1 cellular context compared by ENCODE assay signal in genomic region chrX:54439967-54440871, GRCh38.
TF ChIP-seq lines count a peak whose summit lies in the region.

TSR2 (plus strand) TSS chrX:54440404; CDS start chrX:54440422, 18 bp downstream.

TF ChIP-seq in HepG2, 621 proteins besides CTCF, POLR2A, EP300 and RAD21 (continued from another document and continues in another):
- TF ChIP-seq ZHX1 (CRISPR knock-in tag; IDR thresholded peaks at IDR 0.05; ENCODE audit: low read depth): no peak
- TF ChIP-seq HES4 (CRISPR knock-in tag; IDR thresholded peaks at IDR 0.05; ENCODE audit: borderline replicate concordance): no peak
- no peak for TF ChIP-seq ZNF18 (CRISPR knock-in tag; IDR thresholded peaks at IDR 0.05; ENCODE audit: insufficient replicate concordance)
- TF ChIP-seq NRL (CRISPR knock-in tag; IDR thresholded peaks at IDR 0.05; ENCODE audit: borderline replicate concordance): no peak
- TF ChIP-seq ELF4 (CRISPR knock-in tag; IDR thresholded peaks at IDR 0.05; ENCODE audit: borderline replicate concordance): no peak
- TF ChIP-seq ZFP36 (IDR thresholded peaks at IDR 0.05; ENCODE audit: borderline replicate concordance, low read depth, low read length, partially characterized antibody): no peak
- 0 out of 2 replicates have a peak, but pooled peaks have one; percentile 41 for TF ChIP-seq TMF1 (CRISPR knock-in tag; IDR thresholded peaks at IDR 0.05; ENCODE audit: low read depth)
- TF ChIP-seq MAFK (conservative IDR thresholded peaks at IDR 0.05 in 1 of 2, IDR thresholded peaks at IDR 0.05 in 1 of 2; ENCODE audit: low read length in 2 of 2): peak; percentile 16 to 47; a peak in 1 of 4 replicates
- TF ChIP-seq MXD4 (CRISPR knock-in tag; IDR thresholded peaks at IDR 0.05): peak; percentile 30; the same call in 1 of the 2 replicates
- no peak for TF ChIP-seq RBM39 (IDR thresholded peaks at IDR 0.05; ENCODE audit: low read depth, low read length, poor library complexity, severe bottlenecking)
- no peak for TF ChIP-seq STAT6 (CRISPR knock-in tag; IDR thresholded peaks at IDR 0.05; ENCODE audit: borderline replicate concordance)
- TF ChIP-seq ZNF605 (CRISPR knock-in tag; IDR thresholded peaks at IDR 0.05): no peak
- TF ChIP-seq TOPORS (CRISPR knock-in tag; IDR thresholded peaks at IDR 0.05): no peak
- TF ChIP-seq JUNB (CRISPR knock-in tag; IDR thresholded peaks at IDR 0.05; ENCODE audit: borderline replicate concordance): no peak
- peak; percentile 72 for TF ChIP-seq POLR2G (IDR thresholded peaks at IDR 0.05; ENCODE audit: low read depth, low read length)
- no peak for TF ChIP-seq ZBTB40 (IDR thresholded peaks at IDR 0.05)
- TF ChIP-seq ZBTB40 (CRISPR knock-in tag; IDR thresholded peaks at IDR 0.05): peak; percentile 33; the same call in 1 of the 2 replicates
- TF ChIP-seq MAFG (CRISPR knock-in tag; IDR thresholded peaks at IDR 0.05): no peak
- TF ChIP-seq E2F1 (CRISPR knock-in tag; IDR thresholded peaks at IDR 0.05): no peak
- TF ChIP-seq ZNF597 (CRISPR knock-in tag; IDR thresholded peaks at IDR 0.05): no peak
- TF ChIP-seq STAT5B (CRISPR knock-in tag; IDR thresholded peaks at IDR 0.05): no peak
- no peak; the same call in 1 of the 2 replicates for TF ChIP-seq GABPA (IDR thresholded peaks at IDR 0.05; ENCODE audit: low read depth, low read length)
- TF ChIP-seq GABPA (CRISPR knock-in tag; IDR thresholded peaks at IDR 0.05; ENCODE audit: low read depth): peak; percentile 69
- no peak for TF ChIP-seq SETDB1 (CRISPR knock-in tag; IDR thresholded peaks at IDR 0.05; ENCODE audit: borderline replicate concordance)
- TF ChIP-seq SNAPC4 (CRISPR knock-in tag; IDR thresholded peaks at IDR 0.05): no peak
- TF ChIP-seq SIN3B (IDR thresholded peaks at IDR 0.05; ENCODE audit: low read length): peak; percentile 91
- peak; percentile 11; the same call in 1 of the 2 replicates for TF ChIP-seq SOX5 (CRISPR knock-in tag; IDR thresholded peaks at IDR 0.05; ENCODE audit: borderline replicate concordance)
- no peak for TF ChIP-seq ZNF362 (CRISPR knock-in tag; IDR thresholded peaks at IDR 0.05; ENCODE audit: borderline replicate concordance)
